In the genomic region with DNA sequence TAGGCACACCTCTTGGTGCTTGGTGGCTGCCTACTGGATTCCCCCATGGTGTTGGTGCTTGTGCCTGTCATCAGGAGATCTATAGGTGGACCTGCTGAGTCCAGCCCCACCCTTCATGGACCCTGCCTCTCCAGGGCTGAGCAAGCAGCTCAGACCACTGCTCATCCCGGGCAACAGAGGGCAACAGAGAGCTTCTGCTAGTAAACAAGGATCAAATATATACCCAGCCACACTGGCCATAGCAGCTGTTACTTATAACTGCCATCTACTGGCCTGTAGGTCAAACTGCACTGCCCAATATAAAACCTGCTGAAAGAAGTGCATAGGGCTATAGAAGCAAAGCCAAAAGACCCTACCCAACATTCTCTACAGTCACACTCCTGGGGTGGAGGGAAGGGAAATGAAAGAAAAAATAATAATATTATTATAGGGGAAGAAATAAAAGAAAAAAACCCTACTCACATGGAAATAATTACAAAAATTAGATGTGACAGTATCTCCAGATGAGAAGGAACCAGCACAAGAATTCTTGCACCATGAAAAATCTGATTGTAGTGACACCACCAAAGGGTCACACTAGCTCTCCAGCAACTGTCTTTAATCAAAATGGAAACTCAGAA, we compare ENCODE assay signal across 8 cellular contexts. TPM values are rescaled to one million over a fixed set of nuclear protein-coding genes. Genes with fewer than 3 reads are reported as not detected.
DNase-seq lines count a peak whose midpoint lies in the region; ATAC-seq and TF ChIP-seq lines count a peak whose summit lies in the region.

No MANE protein-coding gene starts in this region.

- H3K4me3 Mint-ChIP-seq in osteocyte (ENCODE audit: unreplicated experiment): no peak overlapping the region

- peaks cover 17% of the 10 kb centered on the region for H3K9me3 Mint-ChIP-seq in osteocyte (ENCODE audit: unreplicated experiment)

- peaks cover 34% of the 10 kb centered on the region for H3K27me3 Mint-ChIP-seq in osteocyte (ENCODE audit: unreplicated experiment)

- no peak overlapping the region for H3K27ac Mint-ChIP-seq in osteocyte (ENCODE audit: unreplicated experiment)

- no peak for DNase-seq in activated CD4-positive, CD25-positive, alpha-beta regulatory T cell treated with anti-CD3 and anti-CD28 coated beads, Interleukin-2, amount 50 U/mL, for 72 hours
- DNase-seq in MV-4-11 (lab: John Stamatoyannopoulos, UW) (peak; percentile 80), dermis microvascular lymphatic vessel endothelial cell (ENCODE audit: low read depth in 2 of 2) (peak; percentile 11 to 60), osteocyte (ENCODE audit: extremely low spot score, unreplicated experiment) (no peak), posterior vena cava (ENCODE audit: low spot score) (no peak)

- peak; percentile 76 for TF ChIP-seq CTCF in WI38 (IDR thresholded peaks at IDR 0.05; ENCODE audit: low read depth, low read length)
- peak; percentile 31 for TF ChIP-seq CTCF in osteocyte (IDR thresholded peaks at IDR 0.05)

- intact Hi-C loops in posterior vena cava (cut with DNase I): no loop called here

- H3K4me3 ChIP-seq in WI38 (ENCODE audit: low read depth, low read length): no peak overlapping the region

- no peaks in the 10 kb centered on the region for H3K4me1 Mint-ChIP-seq in osteocyte (ENCODE audit: unreplicated experiment)

- peak; percentile 73 to 89 for ATAC-seq in activated CD4-positive, CD25-positive, alpha-beta regulatory T cell treated with anti-CD3 and anti-CD28 coated beads, Interleukin-2, amount 50 U/mL, for 24 hours
- ATAC-seq in HG02588 (IDR thresholded peaks at IDR 0.05; ENCODE audit: unreplicated experiment): peak; percentile 100

- no peaks in the 10 kb centered on the region for H3K36me3 Mint-ChIP-seq in osteocyte (ENCODE audit: unreplicated experiment)

RNA-seq across cellular contexts. Expression of a gene that starts 54.9 kb away (rescaled TPM):
- total RNA-seq in dermis microvascular lymphatic vessel endothelial cell (7.1 and 9.5 TPM in 2 replicates), osteocyte (26.8 and 27.7 TPM in 2 replicates), posterior vena cava (10 to 100 TPM; 31.3 to 37.2 TPM)

Comparison
In these comparisons a context has a peak if more than half of its experiments do, and no peak if none do; other contexts are left out.
1. DNase-seq: peak in MV-4-11 (single experiment) and dermis microvascular lymphatic vessel endothelial cell (2 of 2); none in activated CD4-positive, CD25-positive, alpha-beta regulatory T cell treated with anti-CD3 and anti-CD28 coated beads, Interleukin-2, amount 50 U/mL, for 72 hours (single experiment), osteocyte (single experiment) and posterior vena cava (single experiment).